8 cellular contexts compared by ENCODE assay signal in the genomic region with DNA sequence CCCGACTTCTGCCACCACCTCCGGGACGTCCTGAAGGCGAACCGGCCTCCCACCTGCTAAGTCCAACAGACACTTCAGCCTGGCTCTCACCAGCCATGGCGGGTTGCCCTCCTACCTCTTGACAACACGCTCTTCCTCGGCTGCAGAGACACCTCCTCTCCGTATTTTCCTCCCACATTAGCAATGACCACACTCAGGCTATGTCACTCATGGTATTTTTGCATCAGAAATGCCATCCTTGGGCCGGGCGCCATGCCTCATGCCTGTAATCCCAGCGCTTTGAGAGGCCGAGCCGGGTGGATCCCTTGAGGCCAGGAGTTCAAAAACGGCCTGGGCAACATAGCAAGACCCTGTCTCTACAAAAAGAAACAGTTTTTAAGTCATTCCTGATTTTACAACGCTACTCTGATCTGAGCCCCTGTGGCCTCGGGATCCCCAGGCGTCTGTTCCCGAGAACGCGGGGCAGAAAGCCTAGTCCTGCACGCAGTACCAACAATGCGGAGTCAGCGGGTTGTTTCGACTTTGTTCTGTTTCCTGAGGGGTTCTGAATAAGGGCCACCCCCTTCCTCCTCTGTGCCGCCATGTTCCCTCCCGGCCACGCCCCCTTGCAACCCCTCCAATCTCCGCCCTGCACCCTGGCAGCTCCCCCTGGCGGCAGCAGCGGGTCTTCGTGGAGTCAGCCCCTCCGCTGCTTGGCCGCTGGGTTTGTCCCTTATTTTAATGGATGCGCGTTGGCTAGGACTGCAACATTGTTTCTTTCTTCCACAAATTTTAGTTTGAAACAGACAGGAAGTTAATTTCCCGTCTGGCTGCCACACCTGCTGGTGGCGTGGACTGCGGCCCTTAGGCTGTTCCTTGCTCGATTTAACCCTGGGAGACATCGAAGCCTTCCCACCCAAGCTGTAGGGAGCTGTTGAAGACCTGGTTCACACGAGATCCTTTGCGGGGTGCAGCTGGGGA. TPM values are rescaled to one million over a fixed set of nuclear protein-coding genes. Genes with fewer than 3 reads are reported as not detected.
DNase-seq lines count a peak whose midpoint lies in the region; ATAC-seq and TF ChIP-seq lines count a peak whose summit lies in the region.

No MANE protein-coding gene starts in this region.

- H3K4me2 ChIP-seq in DOHH2 (ENCODE audit: low read length), result peak overlapping the region; percentile 44

- H3K27me3 Mint-ChIP-seq in activated CD4-positive, alpha-beta memory T cell treated with anti-CD3 and anti-CD28 coated beads, Interleukin-2, amount 10 ng/mL, durations not matched to agents 7 days and 5 days, result no peaks in the 10 kb centered on the region
- peaks cover 9% of the 10 kb centered on the region for H3K27me3 Mint-ChIP-seq in mesothelial cell of epicardium (ENCODE audit: low read depth)

- ATAC-seq in GM21360 (IDR thresholded peaks at IDR 0.05; ENCODE audit: unreplicated experiment), result no peak

- H3K27me3 ChIP-seq in DOHH2 (ENCODE audit: control insufficient read depth, low read length), result no peaks in the 10 kb centered on the region

- H3K79me2 ChIP-seq in DOHH2 (ENCODE audit: control insufficient read depth, low read length), result no peaks in the 10 kb centered on the region

- peaks cover 12% of the 10 kb centered on the region for H3K4me1 ChIP-seq in DOHH2 (ENCODE audit: control insufficient read depth, low read length)

- peak overlapping the region; percentile 87 for H3K4me3 Mint-ChIP-seq in activated CD4-positive, alpha-beta memory T cell treated with anti-CD3 and anti-CD28 coated beads, Interleukin-2, amount 10 ng/mL, durations not matched to agents 7 days and 5 days
- no peak overlapping the region for H3K4me3 Mint-ChIP-seq in mesothelial cell of epicardium

- peak; percentile 99 for TF ChIP-seq CTCF in DOHH2 (IDR thresholded peaks at IDR 0.05; ENCODE audit: low read depth, low read length, poor library complexity, severe bottlenecking)
- peak; percentile 23 for TF ChIP-seq CTCF in mesothelial cell of epicardium (IDR thresholded peaks at IDR 0.05; ENCODE audit: unreplicated experiment)

- H3K4me3 ChIP-seq in DOHH2 (ENCODE audit: low read length), result peak overlapping the region; percentile 59

- H3K9me3 ChIP-seq in DOHH2 (ENCODE audit: control insufficient read depth, insufficient read depth, low read length), result peaks cover 8% of the 10 kb centered on the region

- H3K36me3 ChIP-seq in DOHH2 (ENCODE audit: control insufficient read depth, low read length), result no peaks in the 10 kb centered on the region; the same call in 1 of the 2 replicates

- H3K9me2 ChIP-seq in DOHH2 (replicated peaks; ENCODE audit: control insufficient read depth, low read length), result no peaks in the 10 kb centered on the region

- peak overlapping the region; percentile 94 for H3K27ac Mint-ChIP-seq in activated CD4-positive, alpha-beta memory T cell treated with anti-CD3 and anti-CD28 coated beads, Interleukin-2, amount 10 ng/mL, durations not matched to agents 7 days and 5 days
- no peak overlapping the region for H3K27ac Mint-ChIP-seq in mesothelial cell of epicardium

- POLR2A ChIA-PET in activated CD4-positive, alpha-beta memory T cell treated with anti-CD3 and anti-CD28 coated beads, Interleukin-2, amount 10 ng/mL, durations not matched to agents 7 days and 5 days (lab: Charles Lee), result interaction anchor here (0.6 to 2.3 kb wide), 5 partner anchors 9 to 246 kb away, joined by 3 to 17 read pairs (median 5); partner anchors contain the start of gene ZFAND2A

- H3K27ac ChIP-seq in DOHH2 (ENCODE audit: low read depth, low read length), result no peak overlapping the region

- CTCF ChIA-PET in activated CD4-positive, alpha-beta memory T cell treated with anti-CD3 and anti-CD28 coated beads, Interleukin-2, amount 10 ng/mL, durations not matched to agents 7 days and 5 days (lab: Charles Lee), result interaction anchor here (0.6 to 2.6 kb wide), 14 partner anchors 7 to 247 kb away, joined by 3 to 13 read pairs (median 5); partner anchors contain the start of gene ZFAND2A

- no peaks in the 10 kb centered on the region for H4K20me1 ChIP-seq in DOHH2 (ENCODE audit: control insufficient read depth, insufficient read depth, low read depth, low read length)

- peak; percentile 87 for DNase-seq in GOT3 (lab: John Stamatoyannopoulos, UW)
- DNase-seq in NCI-H510A treated with DMSO at 0.1 percent for 48 hours (lab: John Stamatoyannopoulos, UW), result peak; percentile 32
- peak; percentile 97 for DNase-seq in activated CD4-positive, alpha-beta memory T cell treated with anti-CD3 and anti-CD28 coated beads, Interleukin-2, amount 10 ng/mL, durations not matched to agents 7 days and 5 days
- peak; percentile 96 for DNase-seq in effector CD8-positive, alpha-beta T cell (lab: John Stamatoyannopoulos, UW)
- no peak for DNase-seq in mesothelial cell of epicardium (ENCODE audit: low spot score in 2 of 2, unreplicated experiment in 2 of 2)
- DNase-seq in stimulated activated CD8-positive, alpha-beta memory T cell treated with anti-CD3 and anti-CD28 coated beads, Interleukin-2, amount 100 ng/mL, for 48 hours (ENCODE audit: low read depth in 2 of 2), result peak; percentile 92 to 96

- H3K9me3 Mint-ChIP-seq in activated CD4-positive, alpha-beta memory T cell treated with anti-CD3 and anti-CD28 coated beads, Interleukin-2, amount 10 ng/mL, durations not matched to agents 7 days and 5 days, result no peaks in the 10 kb centered on the region
- no peaks in the 10 kb centered on the region for H3K9me3 Mint-ChIP-seq in mesothelial cell of epicardium

- no peaks in the 10 kb centered on the region for H3F3A ChIP-seq in DOHH2 (ENCODE audit: control insufficient read depth, insufficient read depth)

- peaks cover 4% of the 10 kb centered on the region for H3K36me3 Mint-ChIP-seq in activated CD4-positive, alpha-beta memory T cell treated with anti-CD3 and anti-CD28 coated beads, Interleukin-2, amount 10 ng/mL, durations not matched to agents 7 days and 5 days (ENCODE audit: low read depth)
- H3K36me3 Mint-ChIP-seq in mesothelial cell of epicardium, result no peaks in the 10 kb centered on the region

- H3K4me1 Mint-ChIP-seq in activated CD4-positive, alpha-beta memory T cell treated with anti-CD3 and anti-CD28 coated beads, Interleukin-2, amount 10 ng/mL, durations not matched to agents 7 days and 5 days, result peaks cover 20% of the 10 kb centered on the region
- H3K4me1 Mint-ChIP-seq in mesothelial cell of epicardium, result no peaks in the 10 kb centered on the region

RNA-seq across cellular contexts. Expression of gene ZFAND2A, which starts 9.7 kb away (rescaled TPM):
- total RNA-seq in activated CD4-positive, alpha-beta memory T cell treated with anti-CD3 and anti-CD28 coated beads, Interleukin-2, amount 10 ng/mL, durations not matched to agents 7 days and 5 days, result 10 to 100 TPM; 29.4 to 34.6 TPM
- total RNA-seq in mesothelial cell of epicardium, result 15.3 to 16.3 TPM (median 15.6 TPM) in 3 replicates

Comparison
In these comparisons a context has a peak if more than half of its experiments do, and no peak if none do; other contexts are left out.
1. DNase-seq: peak in GOT3 (single experiment), NCI-H510A treated with DMSO at 0.1 percent for 48 hours (single experiment), activated CD4-positive, alpha-beta memory T cell treated with anti-CD3 and anti-CD28 coated beads, Interleukin-2, amount 10 ng/mL, durations not matched to agents 7 days and 5 days (single experiment), effector CD8-positive, alpha-beta T cell (single experiment) and stimulated activated CD8-positive, alpha-beta memory T cell treated with anti-CD3 and anti-CD28 coated beads, Interleukin-2, amount 100 ng/mL, for 48 hours (2 of 2); none in mesothelial cell of epicardium (0 of 2).